24 cellular contexts compared by ENCODE assay signal in the genomic region with DNA sequence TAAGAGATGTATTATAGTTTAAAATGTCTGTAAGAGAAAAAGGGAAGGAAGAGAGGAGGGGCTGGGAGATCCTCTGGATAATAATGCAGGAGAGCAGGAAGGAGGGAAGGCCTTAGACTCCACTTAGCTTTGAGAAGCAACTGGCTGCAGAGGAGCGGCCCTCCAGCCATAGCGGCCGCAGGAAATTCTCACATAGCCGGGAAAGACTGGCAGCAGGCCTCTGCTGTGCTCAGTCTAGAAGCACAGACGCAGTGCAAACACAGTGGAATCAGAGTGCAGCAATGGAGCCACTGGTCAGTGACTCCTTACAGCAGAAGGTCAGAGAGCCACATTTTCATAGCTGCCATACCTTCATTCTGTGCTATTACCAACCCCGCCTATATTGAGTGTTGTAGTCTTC.
"Had no signal": no experiment of that assay in that cellular context is flagged by ENCODE, and none has a peak within 500 bp of the region (broad histone marks: within the 10 kb centered on the region; RNA-seq: fewer than 3 reads in every experiment).

No MANE protein-coding gene starts in this region.

- H3K36me3 ChIP-seq: neural progenitor cell, ovary, right lobe of liver, sigmoid colon, suprapubic skin, tibial artery, transverse colon, upper lobe of left lung, uterus had no signal

- FAIRE-seq: small intestine had no signal

- H3K4me3 ChIP-seq: neural progenitor cell, ovary, psoas muscle, right lobe of liver, sigmoid colon, suprapubic skin, testis, tibial artery, transverse colon, upper lobe of left lung, uterus had no signal

- ATAC-seq: naive thymus-derived CD4-positive, alpha-beta T cell; natural killer cell; psoas muscle; right cardiac atrium; right lobe of liver; stimulated activated memory B cell treated with anti-CD40 and anti-IgM and Interleukin-4, amounts not matched to agents 10 μg/mL and 1 μg/mL and 100 μg/mL, for 72 hours; stimulated activated naive CD8-positive, alpha-beta T cell treated with anti-CD3 and anti-CD28 coated beads, Interleukin-15, amount 100 ng/mL, for 72 hours; stimulated activated naive CD8-positive, alpha-beta T cell treated with anti-CD3 and anti-CD28 coated beads, Interleukin-15, Interleukin-2, amounts not matched to agents 100 U/mL and 50 U/mL, for 24 hours had no signal

- H3K27me3 ChIP-seq: neural progenitor cell, ovary, right lobe of liver, sigmoid colon, suprapubic skin, testis, tibial artery, transverse colon, upper lobe of left lung, uterus had no signal

- DNase-seq: naive thymus-derived CD4-positive, alpha-beta T cell; natural killer cell; occipital lobe; ovary; psoas muscle; right cardiac atrium; right lobe of liver; sigmoid colon; small intestine; stimulated activated CD4-positive, alpha-beta T cell treated with anti-CD3 and anti-CD28 coated beads, Interleukin-15, amount 100 ng/mL, for 24 hours; stimulated activated CD4-positive, alpha-beta T cell treated with anti-CD3 and anti-CD28 coated beads, Interleukin-2, amount 100 ng/mL, for 24 hours; stimulated activated CD4-positive, alpha-beta T cell treated with anti-CD3 and anti-CD28 coated beads, Interleukin-2, amount 100 ng/mL, for 48 hours; stimulated activated CD4-positive, alpha-beta T cell treated with anti-CD3 and anti-CD28 coated beads, Interleukin-4, amount 100 ng/mL, for 24 hours; stimulated activated naive CD4-positive, alpha-beta T cell; stimulated activated naive CD8-positive, alpha-beta T cell treated with anti-CD3 and anti-CD28 coated beads, Interleukin-15, amount 100 ng/mL, for 72 hours; stimulated activated naive CD8-positive, alpha-beta T cell treated with anti-CD3 and anti-CD28 coated beads, Interleukin-15, Interleukin-2, amounts not matched to agents 100 U/mL and 50 U/mL, for 24 hours; testis; tibial artery; transverse colon; upper lobe of left lung; uterus had no signal
